Comparison of ENCODE assay signal across 22 cellular contexts in genomic region chr13:24035411-24035810, GRCh38.
A peak's percentile ranks its signal among the peaks of the same experiment; 100 is the strongest.
DNase-seq lines count a peak whose midpoint lies in the region; ATAC-seq, FAIRE-seq and TF ChIP-seq lines count a peak whose summit lies in the region.
"Had no signal": no experiment of that assay in that cellular context is flagged by ENCODE, and none has a peak within 500 bp of the region (broad histone marks: within the 10 kb centered on the region; RNA-seq: fewer than 3 reads in every experiment).

No MANE protein-coding gene starts in this region.

- H4K20me1 ChIP-seq in mammary epithelial cell (ENCODE audit: insufficient read depth, low read length) = no peaks in the 10 kb centered on the region

- 92% methylated on average over 4 of the region's 5 CpGs for WGBS in mammary epithelial cell (ENCODE audit: low coverage, missing lambda C conversion rate)
- 58 to 61% methylated on average over 5 of the region's 5 CpGs for whole genome bisulfite sequencing in esophagus, 2 donors
- 56 to 59% methylated on average over 5 of the region's 5 CpGs for WGBS in pancreas, 2 donors

- H3K36me3 ChIP-seq in breast epithelium (no peaks in the 10 kb centered on the region), mammary epithelial cell (ENCODE audit: insufficient read depth, low read length) (no peaks in the 10 kb centered on the region), esophagus (ENCODE audit: control insufficient read depth in 2 of 2, insufficient read depth in 2 of 2, low read length in 1 of 2) (no peaks in the 10 kb centered on the region), pancreas (no peaks in the 10 kb centered on the region)
- H3K36me3 ChIP-seq: BE2C, Peyer's patch had no signal

- ATAC-seq in pancreas (peak in 3 of 4 donors; percentile 9 to 17 (median 15)), HG03460 (IDR thresholded peaks at IDR 0.05; ENCODE audit: unreplicated experiment) (no peak), GM21381 (IDR thresholded peaks at IDR 0.05; ENCODE audit: unreplicated experiment) (no peak)
- ATAC-seq: CD8-positive, alpha-beta T cell had no signal

- no peaks in the 10 kb centered on the region for H3K36me3 Mint-ChIP-seq in type B pancreatic cell
- H3K36me3 Mint-ChIP-seq: CD8-positive, alpha-beta T cell had no signal

- H3K4me2 ChIP-seq in mammary epithelial cell (ENCODE audit: insufficient read depth, low read depth, low read length) = no peak overlapping the region

- dilution Hi-C loops in mammary epithelial cell (cut with HindIII; ENCODE audit: low sequenced_read_pairs) = no loop called here

- H3K4me1 ChIP-seq in breast epithelium = peaks cover 5 to 6% of the 10 kb centered on the region in 2 donors
- H3K4me1 ChIP-seq in mammary epithelial cell (ENCODE audit: insufficient read depth, low read length) = no peaks in the 10 kb centered on the region
- H3K4me1 ChIP-seq in esophagus (ENCODE audit: control insufficient read depth in 2 of 2, insufficient read depth in 2 of 2, low read length in 1 of 2) = peaks cover 0 to 6% of the 10 kb centered on the region in 2 donors
- H3K4me1 ChIP-seq in pancreas = peaks cover 20 to 49% (median 47%) of the 10 kb centered on the region in 3 donors
- H3K4me1 ChIP-seq: BE2C had no signal

- no peaks in the 10 kb centered on the region for H3K79me2 ChIP-seq in mammary epithelial cell (ENCODE audit: insufficient read depth, low read length)

- peak overlapping the region; percentile 38 for H3K27ac Mint-ChIP-seq in type B pancreatic cell
- H3K27ac Mint-ChIP-seq: CD8-positive, alpha-beta T cell; HFFc6 had no signal

- CTCF ChIA-PET in mammary epithelial cell (lab: Charles Lee; ENCODE audit: low non-redundant PET) = no interaction called here

- BruUV-seq in mammary epithelial cell (replicated peaks; lab: Mats Ljungman, UMichigan) = no TSS peak

- no peak for DNase-seq in breast epithelium (ENCODE audit: low spot score in 2 of 2)
- no peak for DNase-seq in mammary epithelial cell
- no peak for DNase-seq in pancreas
- DNase-seq in type B pancreatic cell (ENCODE audit: extremely low spot score, unreplicated experiment) = no peak
- DNase-seq in SKM-1 (lab: John Stamatoyannopoulos, UW; ENCODE audit: unreplicated experiment) = no peak
- DNase-seq: BE2C; CD8-positive, alpha-beta T cell; DMS79; HFFc6; Karpas-422; MM.1S; NCI-H1092 treated with DMSO at 0.1 percent for 48 hours; NCI-H1694 treated with DMSO at 0.1 percent for 48 hours; NCI-H2107; NCI-H226; NCI-H524 treated with DMSO at 0.1 percent for 48 hours; Peyer's patch; Right ventricle myocardium superior had no signal

- peak overlapping the region; percentile 33 to 68 for H3K27ac ChIP-seq in breast epithelium
- H3K27ac ChIP-seq in mammary epithelial cell (ENCODE audit: insufficient read depth, low read depth, low read length) = no peak overlapping the region
- H3K27ac ChIP-seq in esophagus (ENCODE audit: low read depth in 2 of 2, low read length in 1 of 2) = peak overlapping the region; percentile 1 to 33
- peak overlapping the region in 3 of 4 donors; percentile 18 to 85 (median 85) for H3K27ac ChIP-seq in pancreas
- H3K27ac ChIP-seq: 22Rv1 had no signal

- H3K27me3 ChIP-seq in breast epithelium (no peaks in the 10 kb centered on the region), mammary epithelial cell (ENCODE audit: insufficient read depth, low read length) (no peaks in the 10 kb centered on the region), esophagus (ENCODE audit: control insufficient read depth in 1 of 2, insufficient read depth in 2 of 2, low read length in 2 of 2) (no peaks in the 10 kb centered on the region), pancreas (no peaks in the 10 kb centered on the region)
- H3K27me3 ChIP-seq: BE2C, Peyer's patch had no signal

- H3K27me3 Mint-ChIP-seq in type B pancreatic cell = peaks cover 3% of the 10 kb centered on the region

- H3K9me3 Mint-ChIP-seq in type B pancreatic cell = no peaks in the 10 kb centered on the region
- H3K9me3 Mint-ChIP-seq: CD8-positive, alpha-beta T cell; HFFc6 had no signal

- H3K4me3 Mint-ChIP-seq in type B pancreatic cell = no peak overlapping the region
- H3K4me3 Mint-ChIP-seq: CD8-positive, alpha-beta T cell; HFFc6 had no signal

- in situ Hi-C loops in mammary epithelial cell (cut with MboI; ENCODE audit: low sequenced_read_pairs in 2 of 2) = no loop called here

- no peak for TF ChIP-seq POLR2A in breast epithelium (IDR thresholded peaks at IDR 0.05)

- H3K9me3 ChIP-seq in breast epithelium (no peaks in the 10 kb centered on the region), mammary epithelial cell (replicated peaks; ENCODE audit: insufficient read depth, low read length) (no peaks in the 10 kb centered on the region), esophagus (ENCODE audit: control insufficient read depth in 2 of 2, insufficient read depth in 1 of 2, low read depth in 1 of 2, low read length in 1 of 2) (no peaks in the 10 kb centered on the region), pancreas (no peaks in the 10 kb centered on the region)
- H3K9me3 ChIP-seq: BE2C, Peyer's patch had no signal

- FAIRE-seq in pancreas (lab: Jason Lieb, UNC) = no peak

- intact Hi-C loops in breast epithelium (cut with DNase I; ENCODE audit: low total_unique reads) = loop anchor here (2.0 kb wide), 1 partner anchor 21 kb away; no protein-coding TSS in a partner anchor
- intact Hi-C loops in mammary epithelial cell (cut with micrococcal nuclease) = no loop called here
- intact Hi-C loops in pancreas (cut with DNase I) = no loop called here

- H3K9ac ChIP-seq in mammary epithelial cell (ENCODE audit: insufficient read depth, low read length) = no peak overlapping the region

- H3K4me1 Mint-ChIP-seq in type B pancreatic cell (ENCODE audit: unreplicated experiment) = peaks cover 30% of the 10 kb centered on the region

- TF ChIP-seq CTCF in breast epithelium (IDR thresholded peaks at IDR 0.05) (no peak), mammary epithelial cell (conservative IDR thresholded peaks at IDR 0.05 in 1 of 2, IDR thresholded peaks at IDR 0.05 in 1 of 2; ENCODE audit: extremely low read depth in 1 of 2, insufficient read depth in 1 of 2, low read depth in 1 of 2, low read length in 2 of 2) (no peak), pancreas (IDR thresholded peaks at IDR 0.05) (no peak), type B pancreatic cell (conservative IDR thresholded peaks at IDR 0.05) (no peak)

- no peak overlapping the region for H2AFZ ChIP-seq in mammary epithelial cell (ENCODE audit: low read depth, low read length)

- H3K4me3 ChIP-seq in breast epithelium (no peak overlapping the region), mammary epithelial cell (replicated peaks in 1 of 3; ENCODE audit: insufficient read depth in 1 of 3, low read depth in 2 of 3, low read length in 3 of 3) (no peak overlapping the region), esophagus (ENCODE audit: low read depth in 1 of 2, low read length in 2 of 2) (no peak overlapping the region), pancreas (no peak overlapping the region)
- H3K4me3 ChIP-seq: Peyer's patch had no signal

Comparison
In these comparisons a context has a peak if more than half of its experiments do, and no peak if none do; other contexts are left out.
1. ATAC-seq: peak in pancreas (3 of 4); none in HG03460 (single experiment) and GM21381 (single experiment).